ENCODE assay signal across 16 cellular contexts in the genomic region with DNA sequence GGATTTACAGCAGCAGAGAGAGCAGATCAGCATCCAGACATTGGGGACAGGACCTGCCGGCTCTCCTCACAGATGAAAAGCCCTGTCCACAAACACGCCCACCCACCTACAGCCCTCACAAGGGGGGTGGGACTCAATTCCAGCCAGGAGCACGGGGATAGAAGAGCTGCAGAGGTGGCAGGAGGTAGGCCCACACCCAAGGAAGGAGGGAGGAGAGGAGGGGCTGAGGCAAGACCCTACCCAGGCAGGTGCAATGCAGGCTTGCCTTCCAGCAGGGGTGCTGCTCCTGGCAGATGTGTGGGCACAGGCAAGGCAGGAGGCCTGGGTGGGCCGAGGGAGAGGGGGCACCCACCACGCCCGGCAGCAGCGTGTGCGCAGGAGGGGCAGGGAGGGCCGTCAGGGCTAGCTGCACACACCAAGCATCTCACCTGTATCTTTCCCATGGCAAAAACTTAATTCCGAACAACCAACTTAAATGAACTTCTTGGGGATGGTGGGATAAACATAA.
DNase-seq lines count a peak whose midpoint lies in the region; ATAC-seq and TF ChIP-seq lines count a peak whose summit lies in the region.
"Had no signal": no experiment of that assay in that cellular context is flagged by ENCODE, and none has a peak within 500 bp of the region (broad histone marks: within the 10 kb centered on the region; RNA-seq: fewer than 3 reads in every experiment).

No MANE protein-coding gene starts in this region.

- TF ChIP-seq EP300 in gastroesophageal sphincter (IDR thresholded peaks at IDR 0.05): no peak

- no peak for TF ChIP-seq POLR2A in gastroesophageal sphincter (IDR thresholded peaks at IDR 0.05)

- no peak overlapping the region for H3K4me3 ChIP-seq in gastroesophageal sphincter
- H3K4me3 ChIP-seq: esophagus squamous epithelium, lower lobe of right lung had no signal

- 98% methylated on average over 6 of the region's 10 CpGs; no CpG with 5 or more reads in 1 of the 2 donors for WGBS in gastroesophageal sphincter (ENCODE audit: low coverage in 1 of 2), 2 donors

- H3K27ac Mint-ChIP-seq in progenitor cell of endocrine pancreas: peak overlapping the region; percentile 52

- ATAC-seq in gastroesophageal sphincter: peak; percentile 39
- no peak for ATAC-seq in GM21619 (IDR thresholded peaks at IDR 0.05; ENCODE audit: unreplicated experiment)
- ATAC-seq in HG02981 (IDR thresholded peaks at IDR 0.05; ENCODE audit: unreplicated experiment): no peak
- ATAC-seq: HCT116, lower lobe of right lung had no signal

- peaks cover 14% of the 10 kb centered on the region for H3K4me1 Mint-ChIP-seq in progenitor cell of endocrine pancreas (ENCODE audit: low read depth)

- H3K27ac ChIP-seq in gastroesophageal sphincter: no peak overlapping the region
- H3K27ac ChIP-seq: esophagus squamous epithelium, lower lobe of right lung had no signal

- peaks cover 0 to 86% of the 10 kb centered on the region in 2 donors for H3K36me3 ChIP-seq in gastroesophageal sphincter

- DNase-seq in DMS79 treated with DMSO at 0.1 percent for 48 hours (lab: John Stamatoyannopoulos, UW) (peak; percentile 74), NCI-H146 (lab: John Stamatoyannopoulos, UW) (peak; percentile 64), progenitor cell of endocrine pancreas (ENCODE audit: low spot score, unreplicated experiment) (no peak), HuH-7.5 (ENCODE audit: low spot score) (no peak)
- DNase-seq: activated CD4-positive, alpha-beta T cell treated with anti-CD3 and anti-CD28 coated beads, Interleukin-2, amount 50 U/mL, for 4 hours; activated T-cell treated with anti-CD3 and anti-CD28 coated beads, Interleukin-2, amount 50 U/mL, for 48 hours; esophagus squamous epithelium; Karpas-422; lower lobe of right lung; NCI-H1048; stimulated activated CD4-positive, alpha-beta T cell treated with anti-CD3 and anti-CD28 coated beads, Interleukin-4, amount 100 ng/mL, for 1 hour had no signal

- peaks cover 3% of the 10 kb centered on the region for H3K9me3 Mint-ChIP-seq in progenitor cell of endocrine pancreas (ENCODE audit: low read depth)

- peaks cover 24% of the 10 kb centered on the region for H3K36me3 Mint-ChIP-seq in progenitor cell of endocrine pancreas (ENCODE audit: insufficient read depth)

- no peaks in the 10 kb centered on the region for H3K27me3 ChIP-seq in gastroesophageal sphincter
- H3K27me3 ChIP-seq: esophagus squamous epithelium had no signal

- H3K4me3 Mint-ChIP-seq in progenitor cell of endocrine pancreas (ENCODE audit: low read depth): no peak overlapping the region
- H3K4me3 Mint-ChIP-seq: central memory CD8-positive, alpha-beta T cell had no signal

- TF ChIP-seq CTCF in gastroesophageal sphincter (IDR thresholded peaks at IDR 0.05) (no peak), progenitor cell of endocrine pancreas (IDR thresholded peaks at IDR 0.05; ENCODE audit: unreplicated experiment) (no peak)

- H3K4me1 ChIP-seq in gastroesophageal sphincter: peaks cover 0 to 6% (median 0%) of the 10 kb centered on the region in 3 donors
- H3K4me1 ChIP-seq: esophagus squamous epithelium, lower lobe of right lung had no signal

- no peaks in the 10 kb centered on the region for H3K9me3 ChIP-seq in gastroesophageal sphincter
- H3K9me3 ChIP-seq: esophagus squamous epithelium, lower lobe of right lung had no signal

- no peaks in the 10 kb centered on the region for H3K27me3 Mint-ChIP-seq in progenitor cell of endocrine pancreas
- H3K27me3 Mint-ChIP-seq: central memory CD8-positive, alpha-beta T cell had no signal

Comparison
In these comparisons a context has a peak if more than half of its experiments do, and no peak if none do; other contexts are left out.
1. DNase-seq: peak in DMS79 treated with DMSO at 0.1 percent for 48 hours (single experiment) and NCI-H146 (single experiment); none in progenitor cell of endocrine pancreas (single experiment) and HuH-7.5 (single experiment).